8 cellular contexts compared by ENCODE assay signal in genomic region chr5:68962632-68963484, GRCh38.
DNase-seq lines count a peak whose midpoint lies in the region; ATAC-seq and TF ChIP-seq lines count a peak whose summit lies in the region.

No MANE protein-coding gene starts in this region.

- no peaks in the 10 kb centered on the region for H3K9me3 ChIP-seq in body of pancreas
- no peaks in the 10 kb centered on the region for H3K9me3 ChIP-seq in spleen

- TF ChIP-seq CTCF in GM13976 (IDR thresholded peaks at IDR 0.05; ENCODE audit: borderline replicate concordance, control extremely low read depth, extremely low read depth, insufficient read depth, missing control alignments) (peak; percentile 57), body of pancreas (IDR thresholded peaks at IDR 0.05) (peak; percentile 71 to 79 (median 75)), spleen (IDR thresholded peaks at IDR 0.05 in 8 of 11, conservative IDR thresholded peaks at IDR 0.05 in 3 of 11) (peak in 10 of 11 experiments; percentile 18 to 75 (median 61))

- in situ Hi-C loops in GM13976 (cut with MboI; ENCODE audit: low sequenced_read_pairs, unreplicated experiment) = no loop called here

- TF ChIP-seq POLR2A in body of pancreas (IDR thresholded peaks at IDR 0.05) (no peak), spleen (IDR thresholded peaks at IDR 0.05) (no peak)

- no peak overlapping the region for H3K4me3 ChIP-seq in body of pancreas
- H3K4me3 ChIP-seq in spleen = no peak overlapping the region

- DNase-seq in AG20443 (ENCODE audit: low spot score) (peak; percentile 86), GM13976 (ENCODE audit: low spot score) (peak; percentile 49), NCI-H526 treated with DMSO at 0.1 percent for 48 hours (lab: John Stamatoyannopoulos, UW) (peak; percentile 4), body of pancreas (peak; percentile 64 to 72 (median 66)), iPS-NIHi11 (ENCODE audit: low spot score) (peak; percentile 82), spleen (no peak)

- H3K27me3 ChIP-seq in body of pancreas = no peaks in the 10 kb centered on the region
- no peaks in the 10 kb centered on the region for H3K27me3 ChIP-seq in spleen (replicated peaks in 1 of 7)

- peaks cover 4% of the 10 kb centered on the region for H3K4me1 ChIP-seq in body of pancreas
- H3K4me1 ChIP-seq in spleen = peaks cover 0 to 5% (median 0%) of the 10 kb centered on the region in 6 donors

- intact Hi-C loops in body of pancreas (cut with DNase I) (loop anchor here (10.0 kb wide), 1 partner anchor 668 kb away; no protein-coding TSS in a partner anchor), spleen (cut with DNase I; ENCODE audit: low total_unique reads) (loop anchor here (5.0 kb wide), 1 partner anchor 676 kb away; no protein-coding TSS in a partner anchor)

- H3K36me3 ChIP-seq in body of pancreas (replicated peaks in 1 of 2; ENCODE audit: insufficient read depth in 1 of 2, low read depth in 2 of 2) (no peaks in the 10 kb centered on the region), spleen (no peaks in the 10 kb centered on the region)

- peak; percentile 86 for ATAC-seq in body of pancreas
- ATAC-seq in GM18873 (IDR thresholded peaks at IDR 0.05; ENCODE audit: low FRiP score, unreplicated experiment) = no peak
- ATAC-seq in HG03457 (IDR thresholded peaks at IDR 0.05; ENCODE audit: unreplicated experiment) = no peak

- WGBS in body of pancreas, 2 donors = 28 to 34% methylated on average over 18 of the region's 18 CpGs
- WGBS in spleen, 5 donors = 47 to 53% (median 50%) methylated on average over 18 of the region's 18 CpGs

- H3K27ac ChIP-seq in body of pancreas (peak overlapping the region in 1 of 4 donors; percentile 10), spleen (no peak overlapping the region)
